20 cellular contexts compared by ENCODE assay signal in the genomic region with DNA sequence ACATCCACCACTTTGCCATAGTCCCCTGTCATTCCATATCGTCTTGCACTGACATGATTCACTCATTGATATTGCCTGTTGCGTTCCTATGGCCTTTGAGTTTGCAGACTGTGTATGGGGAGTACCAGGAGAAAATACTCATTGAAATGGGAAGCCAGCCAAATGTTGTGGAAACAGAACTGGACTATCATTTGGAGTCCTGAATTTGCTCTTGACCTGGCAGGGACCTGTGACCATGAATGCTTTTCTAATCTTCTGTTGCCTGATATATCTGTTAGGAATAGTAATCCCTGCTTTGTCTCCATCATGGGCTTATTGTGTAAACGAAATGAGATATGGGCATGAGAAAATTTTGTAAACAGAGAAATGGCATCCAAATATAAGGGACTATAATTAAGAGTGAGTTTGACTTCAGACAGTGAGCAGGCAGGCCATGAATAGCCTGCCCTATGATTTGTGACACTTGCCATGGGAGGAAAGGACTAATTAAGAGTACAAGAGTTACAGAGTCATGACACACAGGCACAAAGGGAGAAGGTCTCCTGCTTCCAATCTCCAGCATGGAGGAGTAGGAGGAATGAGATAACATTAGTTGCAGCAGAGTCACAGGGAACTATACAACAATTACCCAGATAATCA.
"Had no signal": no experiment of that assay in that cellular context is flagged by ENCODE, and none has a peak within 500 bp of the region (broad histone marks: within the 10 kb centered on the region; RNA-seq: fewer than 3 reads in every experiment).

No MANE protein-coding gene starts in this region.

- H3K27me3 ChIP-seq: ascending aorta, dorsolateral prefrontal cortex, gastroesophageal sphincter, suprapubic skin had no signal

- H3K27ac ChIP-seq: ascending aorta, dorsolateral prefrontal cortex, gastroesophageal sphincter, skin epidermis, suprapubic skin had no signal

- H3K4me1 ChIP-seq: ascending aorta, gastroesophageal sphincter, suprapubic skin had no signal

- DNase-seq: activated CD4-positive, alpha-beta memory T cell treated with anti-CD3 and anti-CD28 coated beads for 36 hours; activated CD4-positive, alpha-beta T cell treated with anti-CD3 and anti-CD28 coated beads for 36 hours; activated CD8-positive, alpha-beta memory T cell treated with anti-CD3 and anti-CD28 coated beads, Interleukin-2, amount 10 ng/mL, durations not matched to agents 7 days and 5 days; activated naive CD4-positive, alpha-beta T cell treated with anti-CD3 and anti-CD28 coated beads for 36 hours; activated naive CD8-positive, alpha-beta T cell treated with anti-CD3 and anti-CD28 coated beads, Interleukin-2, amount 50 U/mL, for 24 hours; activated T-cell treated with anti-CD3 and anti-CD28 coated beads, Interleukin-2, amount 50 U/mL, for 1 hour; dorsolateral prefrontal cortex; erythroblast; mucosa of descending colon; naive thymus-derived CD8-positive, alpha-beta T cell; retina; stimulated activated CD4-positive, alpha-beta T cell treated with anti-CD3 and anti-CD28 coated beads, Interleukin-15, amount 100 ng/mL, for 24 hours; stimulated activated CD4-positive, alpha-beta T cell treated with anti-CD3 and anti-CD28 coated beads, Interleukin-4, amount 100 ng/mL, for 24 hours; T-helper 17 cell; trophoblast cell had no signal

- H3K9me3 ChIP-seq: ascending aorta, gastroesophageal sphincter, mucosa of descending colon, suprapubic skin had no signal

- H3K36me3 ChIP-seq: ascending aorta, gastroesophageal sphincter, suprapubic skin had no signal

- ATAC-seq: activated CD4-positive, alpha-beta T cell treated with anti-CD3 and anti-CD28 coated beads for 36 hours; activated CD8-positive, alpha-beta memory T cell treated with anti-CD3 and anti-CD28 coated beads, Interleukin-2, amount 10 ng/mL, durations not matched to agents 7 days and 5 days; activated naive CD8-positive, alpha-beta T cell treated with anti-CD3 and anti-CD28 coated beads, Interleukin-2, amount 50 U/mL, for 24 hours; gastroesophageal sphincter; left lobe of liver; mucosa of descending colon; naive thymus-derived CD8-positive, alpha-beta T cell; T-helper 17 cell had no signal

- H3K4me3 ChIP-seq: ascending aorta, dorsolateral prefrontal cortex, gastroesophageal sphincter, mucosa of descending colon, skin epidermis, suprapubic skin had no signal
